ENCODE assay signal across 27 cellular contexts in genomic region chr3:187518207-187518606, GRCh38.
"Had no signal": no experiment of that assay in that cellular context is flagged by ENCODE, and none has a peak within 500 bp of the region (broad histone marks: within the 10 kb centered on the region; RNA-seq: fewer than 3 reads in every experiment).

No MANE protein-coding gene starts in this region.

- H3K4me3 Mint-ChIP-seq: activated CD8-positive, alpha-beta T cell treated with anti-CD3 and anti-CD28 coated beads, Interleukin-2, amount 10 ng/mL, durations not matched to agents 7 days and 5 days; activated naive CD4-positive, alpha-beta T cell treated with anti-CD3 and anti-CD28 coated beads, Interleukin-2, amount 50 U/mL, for 24 hours; activated T-helper 1 cell treated with anti-CD3 and anti-CD28 coated beads, Interleukin-12 subunit alpha, Interleukin-12 subunit beta, Interleukin-2, Interleukin-4 antibody, amounts not matched to agents 30 ng/mL and 10 ng/mL and 1 ng/mL, durations not matched to agents 14 hours and 24 hours and 36 hours; T-helper 1 cell treated with Interleukin-12 subunit alpha and Interleukin-12 subunit beta and Interleukin-4 antibody, amounts not matched to agents 30 μg/mL and 1 μg/mL, for 36 hours had no signal

- H3K4me1 Mint-ChIP-seq: activated naive CD4-positive, alpha-beta T cell treated with anti-CD3 and anti-CD28 coated beads, Interleukin-2, amount 50 U/mL, for 24 hours had no signal

- DNase-seq: activated CD4-positive, alpha-beta T cell treated with anti-CD3 and anti-CD28 coated beads for 48 hours; activated CD4-positive, alpha-beta T cell treated with anti-CD3 and anti-CD28 coated beads, Interleukin-2, amount 50 U/mL, for 4 hours; activated CD4-positive, CD25-positive, alpha-beta regulatory T cell treated with anti-CD3 and anti-CD28 coated beads, Interleukin-2, amount 50 U/mL, for 72 hours; activated CD8-positive, alpha-beta memory T cell treated with anti-CD3 and anti-CD28 coated beads, Interleukin-2, amount 50 U/mL, for 48 hours; activated CD8-positive, alpha-beta T cell treated with anti-CD3 and anti-CD28 coated beads, Interleukin-2, amount 10 ng/mL, durations not matched to agents 7 days and 5 days; activated effector memory CD4-positive, alpha-beta T cell treated with Interleukin-2 at 50 U/mL for 16 hours; activated naive CD4-positive, alpha-beta T cell; activated T-cell treated with anti-CD3 and anti-CD28 coated beads, Interleukin-2, amount 50 U/mL, for 1 hour; amniotic stem cell; body of pancreas; central memory CD4-positive, alpha-beta T cell; MM.1S; NCI-H1105 treated with DMSO at 0.1 percent for 48 hours; NCI-H1694; NCI-H2029 treated with DMSO at 0.1 percent for 48 hours; NCI-H510A treated with DMSO at 0.1 percent for 48 hours; NCI-H69; NK-92 treated with Interleukin-12 subunit alpha and Interleukin-12 subunit beta, amount 100 ng/mL, for 24 hours; PC-3; SHP77 had no signal

- H3K36me3 Mint-ChIP-seq: activated naive CD4-positive, alpha-beta T cell treated with anti-CD3 and anti-CD28 coated beads, Interleukin-2, amount 50 U/mL, for 24 hours had no signal

- H3K36me3 ChIP-seq: ascending aorta, SJSA1 had no signal

- FAIRE-seq: bronchial epithelial cell, RCC 7860 had no signal

- H3K9me3 Mint-ChIP-seq: activated naive CD4-positive, alpha-beta T cell treated with anti-CD3 and anti-CD28 coated beads, Interleukin-2, amount 50 U/mL, for 24 hours; activated T-helper 1 cell treated with anti-CD3 and anti-CD28 coated beads, Interleukin-12 subunit alpha, Interleukin-12 subunit beta, Interleukin-2, Interleukin-4 antibody, amounts not matched to agents 30 ng/mL and 10 ng/mL and 1 ng/mL, durations not matched to agents 14 hours and 24 hours and 36 hours; T-helper 1 cell treated with Interleukin-12 subunit alpha and Interleukin-12 subunit beta and Interleukin-4 antibody, amounts not matched to agents 30 μg/mL and 1 μg/mL, for 36 hours had no signal

- H3K27ac Mint-ChIP-seq: activated CD8-positive, alpha-beta T cell treated with anti-CD3 and anti-CD28 coated beads, Interleukin-2, amount 10 ng/mL, durations not matched to agents 7 days and 5 days; activated naive CD4-positive, alpha-beta T cell treated with anti-CD3 and anti-CD28 coated beads, Interleukin-2, amount 50 U/mL, for 24 hours; activated T-helper 1 cell treated with anti-CD3 and anti-CD28 coated beads, Interleukin-12 subunit alpha, Interleukin-12 subunit beta, Interleukin-2, Interleukin-4 antibody, amounts not matched to agents 30 ng/mL and 10 ng/mL and 1 ng/mL, durations not matched to agents 14 hours and 24 hours and 36 hours; T-helper 1 cell treated with Interleukin-12 subunit alpha and Interleukin-12 subunit beta and Interleukin-4 antibody, amounts not matched to agents 30 μg/mL and 1 μg/mL, for 36 hours had no signal

- H3K4me1 ChIP-seq: ascending aorta, body of pancreas, SJSA1 had no signal

- H3K9me3 ChIP-seq: SJSA1 had no signal

- H3K27me3 ChIP-seq: ascending aorta, body of pancreas had no signal

- H3K4me3 ChIP-seq: ascending aorta, body of pancreas, SJSA1 had no signal

- H3K27ac ChIP-seq: ascending aorta, body of pancreas, SJSA1 had no signal
